Comparison of ENCODE assay signal across 23 cellular contexts in the genomic region with DNA sequence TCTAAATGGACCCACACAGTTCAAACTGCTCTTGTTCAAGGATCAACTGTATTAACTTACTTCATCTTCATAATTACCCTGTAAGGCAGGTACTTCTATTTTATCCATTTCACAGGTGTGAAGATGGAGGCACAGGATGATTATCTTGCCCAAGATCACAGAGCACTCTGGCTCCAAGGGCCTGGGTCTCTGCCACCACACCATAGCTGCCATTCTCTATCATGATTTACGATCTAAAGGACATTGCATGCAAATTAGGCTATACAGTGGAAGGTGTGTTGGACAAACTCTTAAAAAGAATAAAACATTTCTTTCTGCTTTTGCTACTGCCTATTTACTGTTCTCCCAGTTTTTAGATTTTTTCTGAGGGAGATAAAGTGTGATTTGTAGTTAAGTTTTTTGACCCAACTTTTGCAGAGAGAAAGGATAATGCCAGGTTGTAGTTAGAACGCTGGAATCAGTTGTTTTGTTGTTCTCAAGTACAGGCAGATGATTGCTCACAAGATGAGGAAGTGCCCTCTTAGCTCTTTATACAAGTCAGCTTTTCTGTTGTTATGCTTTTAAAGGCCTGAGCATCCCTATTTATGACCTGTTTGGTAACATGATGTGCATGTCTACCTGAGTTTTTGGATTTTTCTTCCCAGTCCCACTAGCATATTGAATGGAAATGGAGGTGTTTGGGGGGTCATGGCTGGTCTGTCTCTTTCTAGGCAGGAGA.
DNase-seq lines count a peak whose midpoint lies in the region; ATAC-seq, FAIRE-seq and TF ChIP-seq lines count a peak whose summit lies in the region.
"Had no signal": no experiment of that assay in that cellular context is flagged by ENCODE, and none has a peak within 500 bp of the region (broad histone marks: within the 10 kb centered on the region; RNA-seq: fewer than 3 reads in every experiment).

No MANE protein-coding gene starts in this region.

- H3K4me2 ChIP-seq in SK-N-SH: no peak overlapping the region

- H3F3A ChIP-seq in SK-N-SH (replicated peaks; ENCODE audit: insufficient read depth): no peaks in the 10 kb centered on the region

- no peak for TF ChIP-seq CTCF in SK-N-SH (IDR thresholded peaks at IDR 0.05)
- no peak for TF ChIP-seq CTCF in neutrophil (IDR thresholded peaks at IDR 0.05)
- TF ChIP-seq CTCF in suprapubic skin (IDR thresholded peaks at IDR 0.05): no peak

- TF ChIP-seq POLR2A in H54 (IDR thresholded peaks at IDR 0.05; ENCODE audit: low read depth, low read length) (no peak), suprapubic skin (IDR thresholded peaks at IDR 0.05) (no peak)

- no peaks in the 10 kb centered on the region for H3K27me3 ChIP-seq in SK-N-SH (ENCODE audit: insufficient read depth)
- H3K27me3 ChIP-seq in neutrophil: no peaks in the 10 kb centered on the region
- H3K27me3 ChIP-seq in suprapubic skin: no peaks in the 10 kb centered on the region
- H3K27me3 ChIP-seq: SJCRH30 had no signal

- in situ Hi-C loops in SK-MEL-5 (cut with HindIII; ENCODE audit: low pct_unique_long_range_greater_than_20kb, low sequenced_read_pairs): no loop called here

- H3K4me3 ChIP-seq in SK-N-SH (ENCODE audit: low read depth in 2 of 2, low read length in 1 of 2) (no peak overlapping the region), neutrophil (ENCODE audit: low read depth in 1 of 2, low read length in 1 of 2) (no peak overlapping the region), suprapubic skin (no peak overlapping the region)
- H3K4me3 ChIP-seq: psoas muscle, SJCRH30 had no signal

- no peak for ATAC-seq in SK-N-SH treated with all-trans-retinoic acid at 6 μM for 48 hours
- ATAC-seq: activated CD4-positive, alpha-beta T cell treated with anti-CD3 and anti-CD28 coated beads for 36 hours; psoas muscle had no signal

- CTCF ChIA-PET in SK-N-SH (lab: Yijun Ruan, JAX): interaction anchor here (0.5 to 3.5 kb wide), 8 partner anchors 32 to 427 kb away, joined by 3 to 11 read pairs (median 4); no protein-coding TSS in a partner anchor

- H3K79me2 ChIP-seq in SK-N-SH (ENCODE audit: insufficient read depth): peaks cover 20% of the 10 kb centered on the region; the same call in 1 of the 2 replicates

- H3K9me3 ChIP-seq in SK-N-SH: no peaks in the 10 kb centered on the region
- H3K9me3 ChIP-seq in neutrophil: no peaks in the 10 kb centered on the region
- no peaks in the 10 kb centered on the region for H3K9me3 ChIP-seq in suprapubic skin
- H3K9me3 ChIP-seq: psoas muscle, SJCRH30 had no signal

- H3K27ac ChIP-seq in SK-N-SH (ENCODE audit: low read depth in 2 of 2, low read length in 1 of 2) (peak overlapping the region in 1 of 2 experiments; percentile 93; a peak in 2 of 4 replicates), neutrophil (peak overlapping the region; percentile 54), suprapubic skin (no peak overlapping the region)
- H3K27ac ChIP-seq: HL-60, psoas muscle, SJCRH30 had no signal

- DNase-seq in SK-N-SH (no peak), H54 (ENCODE audit: insufficient read length, low spot score) (no peak), SK-MEL-5 (ENCODE audit: low read depth, low spot score) (peak; percentile 43), mucosa of gallbladder (ENCODE audit: low spot score) (no peak), suprapubic skin (ENCODE audit: low spot score in 2 of 2) (no peak), UCSD-AML1 (lab: John Stamatoyannopoulos, UW; ENCODE audit: unreplicated experiment) (no peak)
- DNase-seq: activated CD4-positive, alpha-beta T cell treated with anti-CD3 and anti-CD28 coated beads for 36 hours; activated effector memory CD4-positive, alpha-beta T cell treated with Interleukin-2 at 50 U/mL for 16 hours; amygdala; central memory CD4-positive, alpha-beta T cell; DMS53; foreskin melanocyte; kidney glomerular epithelial cell; MV-4-11; NCI-H82; psoas muscle; SJCRH30; small intestine; stimulated activated CD4-positive, alpha-beta T cell treated with anti-CD3 and anti-CD28 coated beads, Interleukin-4, amount 100 ng/mL, for 1 hour had no signal

- no peak overlapping the region for H2AFZ ChIP-seq in SK-N-SH (ENCODE audit: low read depth)

- no peak for TF ChIP-seq RAD21 in SK-N-SH (IDR thresholded peaks at IDR 0.05; ENCODE audit: low read length)

- peaks cover 22% of the 10 kb centered on the region; the same call in 1 of the 2 replicates for H4K20me1 ChIP-seq in SK-N-SH (ENCODE audit: insufficient read depth)

- POLR2A ChIA-PET in SK-N-SH (lab: Yijun Ruan, JAX): no interaction called here

- peaks cover 19 to 26% of the 10 kb centered on the region in 2 experiments for H3K36me3 ChIP-seq in SK-N-SH (replicated peaks in 1 of 2; ENCODE audit: control insufficient read depth in 1 of 2, insufficient read depth in 2 of 2, low read length in 1 of 2)
- H3K36me3 ChIP-seq in neutrophil: peaks cover 22% of the 10 kb centered on the region
- peaks cover 12% of the 10 kb centered on the region for H3K36me3 ChIP-seq in suprapubic skin

- H3K4me1 ChIP-seq in SK-N-SH (ENCODE audit: control insufficient read depth in 1 of 2, insufficient read depth in 2 of 2, low read depth in 1 of 2, low read length in 1 of 2) (peaks cover 11 to 22% of the 10 kb centered on the region in 2 experiments; a peak in 3 of 4 replicates), neutrophil (ENCODE audit: control insufficient read depth in 1 of 2, insufficient read depth in 1 of 2, low read depth in 1 of 2, low read length in 1 of 2) (no peaks in the 10 kb centered on the region), suprapubic skin (peaks cover 10% of the 10 kb centered on the region)
- H3K4me1 ChIP-seq: SJCRH30 had no signal

- H3K9me2 ChIP-seq in SK-N-SH: no peaks in the 10 kb centered on the region

- peak; percentile 45 for FAIRE-seq in H54 (lab: Jason Lieb, UNC)
- FAIRE-seq: small intestine, urothelium cell line had no signal

- 84% methylated on average over 2 of the region's 2 CpGs for WGBS in SK-N-SH (ENCODE audit: low lambda C conversion rate)
- WGBS in suprapubic skin: 63% methylated on average over 2 of the region's 2 CpGs

- TF ChIP-seq EP300 in SK-N-SH (IDR thresholded peaks at IDR 0.05; ENCODE audit: borderline replicate concordance in 1 of 2, low read depth in 1 of 2, low read length in 1 of 2): no peak
- TF ChIP-seq EP300 in suprapubic skin (IDR thresholded peaks at IDR 0.05): no peak

- H3K9ac ChIP-seq in SK-N-SH: no peak overlapping the region

TF ChIP-seq in SK-N-SH, 30 proteins besides CTCF, POLR2A, EP300 and RAD21:
- TF ChIP-seq RFX5 (IDR thresholded peaks at IDR 0.05; ENCODE audit: low read length) (no peak), GATA2 (CRISPR knock-in tag; IDR thresholded peaks at IDR 0.05) (peak; percentile 31; the same call in 1 of the 2 replicates)
TF ChIP-seq in SK-N-SH: peak in this region for 1.

TF ChIP-seq in SK-N-SH treated with all-trans-retinoic acid at 6 μM for 48 hours, 23 proteins besides CTCF, POLR2A, EP300 and RAD21:
- TF ChIP-seq ZC3H10 (CRISPR knock-in tag; IDR thresholded peaks at IDR 0.05) (no peak), BACH2 (CRISPR knock-in tag; IDR thresholded peaks at IDR 0.05; ENCODE audit: borderline replicate concordance) (no peak), TCF4 (CRISPR knock-in tag; IDR thresholded peaks at IDR 0.05; ENCODE audit: borderline replicate concordance) (no peak), TOX (CRISPR knock-in tag; IDR thresholded peaks at IDR 0.05; ENCODE audit: borderline replicate concordance) (no peak), ZNF565 (CRISPR knock-in tag; conservative IDR thresholded peaks at IDR 0.05; ENCODE audit: low read depth) (no peak), ZFP30 (CRISPR knock-in tag; IDR thresholded peaks at IDR 0.05) (no peak), SNAI2 (CRISPR knock-in tag; IDR thresholded peaks at IDR 0.05) (no peak), POU6F1 (CRISPR knock-in tag; IDR thresholded peaks at IDR 0.05; ENCODE audit: borderline replicate concordance, low read depth) (no peak), ZNF70 (CRISPR knock-in tag; IDR thresholded peaks at IDR 0.05) (no peak)
TF ChIP-seq in SK-N-SH treated with all-trans-retinoic acid at 6 μM for 48 hours: peak in this region for 0.
